ENCODE assay signal across 30 cellular contexts in genomic region chr13:51373451-51373850, GRCh38. TPM values are rescaled to one million over a fixed set of nuclear protein-coding genes. Genes with fewer than 3 reads are reported as not detected.
"Had no signal": no experiment of that assay in that cellular context is flagged by ENCODE, and none has a peak within 500 bp of the region (broad histone marks: within the 10 kb centered on the region; RNA-seq: fewer than 3 reads in every experiment).

No MANE protein-coding gene starts in this region.

- H3K4me1 ChIP-seq: heart right ventricle, left ventricle myocardium inferior, sigmoid colon, spleen, suprapubic skin, tibial artery, uterus had no signal

- DNase-seq: heart right ventricle; kidney glomerular epithelial cell; left cardiac atrium; left ventricle myocardium inferior; midbrain; mucosa of descending colon; naive thymus-derived CD4-positive, alpha-beta T cell; ovary; retina; right cardiac atrium; sigmoid colon; small intestine; spleen; stimulated activated CD4-positive, alpha-beta T cell treated with anti-CD3 and anti-CD28 coated beads, Interleukin-4, amount 100 ng/mL, for 24 hours; stimulated activated naive CD4-positive, alpha-beta T cell; tibial artery; uterus had no signal

- H3K4me2 ChIP-seq: hepatocyte had no signal

- H3K79me2 ChIP-seq: hepatocyte had no signal

- H2AFZ ChIP-seq: hepatocyte had no signal

- H3K36me3 ChIP-seq: ovary, uterus had no signal

- H3K27ac ChIP-seq: heart right ventricle, hepatocyte, left ventricle myocardium inferior, ovary, sigmoid colon, spleen, suprapubic skin, thoracic aorta, tibial artery, uterus had no signal

- H3K4me3 ChIP-seq: heart right ventricle, hepatocyte, left ventricle myocardium inferior, lung, mucosa of descending colon, ovary, sigmoid colon, spleen, suprapubic skin, thoracic aorta, tibial artery, uterus had no signal

- H3K9me3 ChIP-seq: heart right ventricle, left ventricle myocardium inferior, mucosa of descending colon, ovary, sigmoid colon, spleen, suprapubic skin, thoracic aorta, tibial artery, uterus had no signal

- H3K27me3 ChIP-seq: heart right ventricle, hepatocyte, ovary, sigmoid colon, spleen, suprapubic skin, tibial artery, uterus had no signal

- ATAC-seq: heart right ventricle; left cardiac atrium; mucosa of descending colon; naive thymus-derived CD4-positive, alpha-beta T cell; natural killer cell treated with Interleukin-12 subunit alpha and Interleukin-12 subunit beta and Interleukin-15 and Interleukin-18, amount 100 ng/mL, for 72 hours; right cardiac atrium; stimulated activated effector memory CD8-positive, alpha-beta T cell treated with anti-CD3 and anti-CD28 coated beads, Interleukin-12 subunit alpha, Interleukin-12 subunit beta, amount 100 ng/mL, for 72 hours had no signal

- FAIRE-seq: keratinocyte had no signal

RNA-seq across cellular contexts. Expression of gene SERPINE3, which starts 34.0 kb away (rescaled TPM):
- total RNA-seq: heart right ventricle; left cardiac atrium; left ventricle myocardium inferior; lung; mesenteric fat pad; mucosa of descending colon; myocyte; naive thymus-derived CD4-positive, alpha-beta T cell; natural killer cell treated with Interleukin-12 subunit alpha and Interleukin-12 subunit beta and Interleukin-15 and Interleukin-18, amount 100 ng/mL, for 72 hours; progenitor cell of endocrine pancreas; pulmonary artery endothelial cell; right cardiac atrium; subcutaneous adipose tissue; suprapubic skin had no signal
- polyA plus RNA-seq: keratinocyte; lung; naive thymus-derived CD4-positive, alpha-beta T cell; neural cell; ovary; right cardiac atrium; sigmoid colon; small intestine; spleen had no signal
